ENCODE assay signal across 1 cellular context in the genomic region with DNA sequence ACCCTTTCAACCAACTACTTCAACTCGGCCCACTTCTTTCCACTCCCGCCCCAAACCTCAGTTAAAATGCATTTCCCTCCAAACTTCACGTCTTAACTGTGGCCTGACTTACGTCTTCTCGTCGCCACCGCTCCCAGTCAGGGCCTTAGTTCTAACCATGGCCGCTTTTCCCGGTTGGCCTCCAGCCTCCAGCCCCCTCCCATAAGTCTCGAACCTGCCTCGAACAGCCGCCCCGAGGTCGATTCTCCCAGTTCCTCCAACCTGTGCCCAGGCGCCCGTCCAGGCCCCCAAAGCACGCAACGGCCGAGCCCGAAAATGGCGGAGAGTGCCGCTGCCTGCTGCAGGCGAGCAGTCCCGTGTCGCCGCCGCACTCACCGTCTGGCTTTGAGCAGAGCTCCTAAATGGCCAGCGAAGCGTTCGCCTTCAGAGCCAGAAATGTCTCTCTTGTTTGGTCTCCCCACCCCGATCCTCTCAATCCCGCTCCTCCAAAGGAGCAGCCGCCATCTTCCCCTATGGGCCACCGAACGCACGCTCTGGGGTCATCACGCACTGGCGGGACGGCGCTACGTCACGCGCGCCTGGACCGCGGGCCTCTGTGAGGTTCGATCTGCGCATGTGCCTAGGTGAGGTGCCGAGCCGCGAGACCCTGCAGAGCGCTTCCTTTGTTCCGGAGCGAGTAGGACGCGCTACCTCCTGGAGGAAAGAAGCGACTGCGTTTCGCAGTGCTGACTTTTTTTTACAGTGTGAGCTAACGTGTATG.
TF ChIP-seq lines count a peak whose summit lies in the region.

Gene WDR33, minus strand, starts transcription at position 535 of the 760 bp plus-strand sequence. CDS start 40,190 bp downstream, outside the sequence.

TF ChIP-seq in HepG2, 621 proteins besides CTCF, POLR2A, EP300 and RAD21 (continued from another document and continues in another):
- peak; percentile 91 for TF ChIP-seq MYPOP (CRISPR knock-in tag; IDR thresholded peaks at IDR 0.05)
- TF ChIP-seq FOXO1 (CRISPR knock-in tag; IDR thresholded peaks at IDR 0.05) = peak; percentile 65
- TF ChIP-seq SKIL (CRISPR knock-in tag; IDR thresholded peaks at IDR 0.05; ENCODE audit: borderline replicate concordance) = peak; percentile 76
- peak; percentile 46; the same call in 1 of the 2 replicates for TF ChIP-seq KIAA2018 (CRISPR knock-in tag; IDR thresholded peaks at IDR 0.05; ENCODE audit: borderline replicate concordance)
- TF ChIP-seq ZNF792 (CRISPR knock-in tag; IDR thresholded peaks at IDR 0.05) = peak; percentile 93
- TF ChIP-seq RBM22 (optimal IDR thresholded peaks at IDR 0.05; ENCODE audit: low read length) = no peak
- peak; percentile 83 for TF ChIP-seq ZNF232 (CRISPR knock-in tag; IDR thresholded peaks at IDR 0.05; ENCODE audit: borderline replicate concordance)
- no peak for TF ChIP-seq RFX1 (IDR thresholded peaks at IDR 0.05)
- TF ChIP-seq ZNF780A (CRISPR knock-in tag; IDR thresholded peaks at IDR 0.05) = 0 out of 2 replicates have a peak, but pooled peaks have one; percentile 83
- peak; percentile 53; the same call in 1 of the 3 replicates for TF ChIP-seq MXI1 (IDR thresholded peaks at IDR 0.05; ENCODE audit: borderline replicate concordance, low read depth, low read length)
- peak; percentile 80 for TF ChIP-seq HES4 (CRISPR knock-in tag; IDR thresholded peaks at IDR 0.05; ENCODE audit: borderline replicate concordance)
- peak; percentile 19; the same call in 1 of the 2 replicates for TF ChIP-seq ZBTB49 (CRISPR knock-in tag; IDR thresholded peaks at IDR 0.05; ENCODE audit: borderline replicate concordance)
- TF ChIP-seq GLI4 (CRISPR knock-in tag; IDR thresholded peaks at IDR 0.05; ENCODE audit: borderline replicate concordance) = peak; percentile 95; the same call in 1 of the 2 replicates
- no peak; the same call in 1 of the 2 replicates for TF ChIP-seq ZNF34 (CRISPR knock-in tag; IDR thresholded peaks at IDR 0.05; ENCODE audit: borderline replicate concordance)
- TF ChIP-seq ZNF558 (CRISPR knock-in tag; IDR thresholded peaks at IDR 0.05; ENCODE audit: borderline replicate concordance) = peak; percentile 97
- TF ChIP-seq ZNF605 (CRISPR knock-in tag; IDR thresholded peaks at IDR 0.05) = peak; percentile 95
- TF ChIP-seq ZNF776 (CRISPR knock-in tag; IDR thresholded peaks at IDR 0.05) = peak; percentile 87; the same call in 1 of the 2 replicates
- TF ChIP-seq ZNF724P (CRISPR knock-in tag; IDR thresholded peaks at IDR 0.05; ENCODE audit: borderline replicate concordance) = peak; percentile 79; the same call in 1 of the 2 replicates
- TF ChIP-seq GTF3A (CRISPR knock-in tag; conservative IDR thresholded peaks at IDR 0.05) = peak; percentile 93
- TF ChIP-seq GABPB1 (CRISPR knock-in tag; IDR thresholded peaks at IDR 0.05) = peak; percentile 88
- TF ChIP-seq PITX1 (CRISPR knock-in tag; IDR thresholded peaks at IDR 0.05) = peak; percentile 79; the same call in 1 of the 2 replicates
- TF ChIP-seq MTA3 (CRISPR knock-in tag; IDR thresholded peaks at IDR 0.05) = no peak
- TF ChIP-seq, protein P1, sequence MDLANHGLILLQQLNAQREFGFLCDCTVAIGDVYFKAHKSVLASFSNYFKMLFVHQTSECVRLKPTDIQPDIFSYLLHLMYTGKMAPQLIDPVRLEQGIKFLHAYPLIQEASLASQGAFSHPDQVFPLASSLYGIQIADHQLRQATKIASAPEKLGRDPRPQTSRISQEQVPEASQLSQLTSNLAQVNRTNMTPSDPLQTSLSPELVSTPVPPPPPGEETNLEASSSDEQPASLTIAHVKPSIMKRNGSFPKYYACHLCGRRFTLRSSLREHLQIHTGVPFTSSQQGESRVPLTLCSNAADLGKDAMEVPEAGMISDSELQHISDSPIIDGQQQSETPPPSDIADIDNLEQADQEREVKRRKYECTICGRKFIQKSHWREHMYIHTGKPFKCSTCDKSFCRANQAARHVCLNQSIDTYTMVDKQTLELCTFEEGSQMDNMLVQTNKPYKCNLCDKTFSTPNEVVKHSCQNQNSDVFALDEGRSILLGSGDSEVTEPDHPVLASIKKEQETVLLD (CRISPR knock-in tag; IDR thresholded peaks at IDR 0.05; ENCODE audit: low read depth) = peak; percentile 70
- TF ChIP-seq ZNF432 (CRISPR knock-in tag; IDR thresholded peaks at IDR 0.05; ENCODE audit: borderline replicate concordance) = no peak
- peak; percentile 66 for TF ChIP-seq MED8 (CRISPR knock-in tag; IDR thresholded peaks at IDR 0.05; ENCODE audit: insufficient replicate concordance)
- TF ChIP-seq ZNF768 (CRISPR knock-in tag; IDR thresholded peaks at IDR 0.05) = peak; percentile 78; the same call in 1 of the 2 replicates
- no peak for TF ChIP-seq MAFK (conservative IDR thresholded peaks at IDR 0.05 in 1 of 2, IDR thresholded peaks at IDR 0.05 in 1 of 2; ENCODE audit: low read length in 2 of 2)
- TF ChIP-seq, protein P2, sequence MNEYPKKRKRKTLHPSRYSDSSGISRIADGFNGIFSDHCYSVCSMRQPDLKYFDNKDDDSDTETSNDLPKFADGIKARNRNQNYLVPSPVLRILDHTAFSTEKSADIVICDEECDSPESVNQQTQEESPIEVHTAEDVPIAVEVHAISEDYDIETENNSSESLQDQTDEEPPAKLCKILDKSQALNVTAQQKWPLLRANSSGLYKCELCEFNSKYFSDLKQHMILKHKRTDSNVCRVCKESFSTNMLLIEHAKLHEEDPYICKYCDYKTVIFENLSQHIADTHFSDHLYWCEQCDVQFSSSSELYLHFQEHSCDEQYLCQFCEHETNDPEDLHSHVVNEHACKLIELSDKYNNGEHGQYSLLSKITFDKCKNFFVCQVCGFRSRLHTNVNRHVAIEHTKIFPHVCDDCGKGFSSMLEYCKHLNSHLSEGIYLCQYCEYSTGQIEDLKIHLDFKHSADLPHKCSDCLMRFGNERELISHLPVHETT (CRISPR knock-in tag; conservative IDR thresholded peaks at IDR 0.05) = peak; percentile 69
- no peak for TF ChIP-seq ZNF549 (CRISPR knock-in tag; IDR thresholded peaks at IDR 0.05)
- TF ChIP-seq ZMYM3 (CRISPR knock-in tag; IDR thresholded peaks at IDR 0.05) = peak; percentile 68; the same call in 1 of the 2 replicates
- no peak for TF ChIP-seq SYNCRIP (IDR thresholded peaks at IDR 0.05; ENCODE audit: insufficient read depth, low read depth, low read length)
- TF ChIP-seq, protein P3, sequence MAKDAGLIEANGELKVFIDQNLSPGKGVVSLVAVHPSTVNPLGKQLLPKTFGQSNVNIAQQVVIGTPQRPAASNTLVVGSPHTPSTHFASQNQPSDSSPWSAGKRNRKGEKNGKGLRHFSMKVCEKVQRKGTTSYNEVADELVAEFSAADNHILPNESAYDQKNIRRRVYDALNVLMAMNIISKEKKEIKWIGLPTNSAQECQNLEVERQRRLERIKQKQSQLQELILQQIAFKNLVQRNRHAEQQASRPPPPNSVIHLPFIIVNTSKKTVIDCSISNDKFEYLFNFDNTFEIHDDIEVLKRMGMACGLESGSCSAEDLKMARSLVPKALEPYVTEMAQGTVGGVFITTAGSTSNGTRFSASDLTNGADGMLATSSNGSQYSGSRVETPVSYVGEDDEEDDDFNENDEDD (CRISPR knock-in tag; IDR thresholded peaks at IDR 0.05; ENCODE audit: borderline replicate concordance) = peak; percentile 95
- peak; percentile 93 for TF ChIP-seq KAT7 (CRISPR knock-in tag; IDR thresholded peaks at IDR 0.05; ENCODE audit: borderline replicate concordance)
- peak; percentile 92 for TF ChIP-seq ATF1 (CRISPR knock-in tag; IDR thresholded peaks at IDR 0.05)
- TF ChIP-seq KMT2A (CRISPR knock-in tag; IDR thresholded peaks at IDR 0.05) = peak; percentile 99
- no peak for TF ChIP-seq ZNF484 (CRISPR knock-in tag; IDR thresholded peaks at IDR 0.05; ENCODE audit: borderline replicate concordance, low read depth)
- TF ChIP-seq BCL6 (CRISPR knock-in tag; IDR thresholded peaks at IDR 0.05) = 0 out of 2 replicates have a peak, but pooled peaks have one; percentile 34
- TF ChIP-seq MBD4 (IDR thresholded peaks at IDR 0.05; ENCODE audit: borderline replicate concordance, low read length) = no peak
- peak; percentile 81 for TF ChIP-seq TEAD3 (CRISPR knock-in tag; optimal IDR thresholded peaks at IDR 0.05; ENCODE audit: borderline replicate concordance)
- no peak for TF ChIP-seq NR2F6 (IDR thresholded peaks at IDR 0.05)
- peak; percentile 82 for TF ChIP-seq NR2F6 (CRISPR knock-in tag; IDR thresholded peaks at IDR 0.05)
- TF ChIP-seq ZNF644 (CRISPR knock-in tag; IDR thresholded peaks at IDR 0.05; ENCODE audit: low read depth) = peak; percentile 85
- TF ChIP-seq ZNF12 (CRISPR knock-in tag; IDR thresholded peaks at IDR 0.05) = peak; percentile 62
- peak; percentile 59 for TF ChIP-seq SKI (IDR thresholded peaks at IDR 0.05; ENCODE audit: partially characterized antibody)
